ENCODE assay signal across 1 cellular context in genomic region chr16:26542198-26542597, GRCh38.
A peak's percentile ranks its signal among the peaks of the same experiment; 100 is the strongest.
TF ChIP-seq lines count a peak whose summit lies in the region.

No MANE protein-coding gene starts in this region.

TF ChIP-seq in HepG2, 621 proteins besides CTCF, POLR2A, EP300 and RAD21 (continued from another document):
- TF ChIP-seq SOX6 (IDR thresholded peaks at IDR 0.05): peak; percentile 17; the same call in 1 of the 2 replicates
- TF ChIP-seq SOX6 (CRISPR knock-in tag; IDR thresholded peaks at IDR 0.05): no peak
- peak; percentile 87 for TF ChIP-seq CREB1 (IDR thresholded peaks at IDR 0.05)
- TF ChIP-seq CREB1 (CRISPR knock-in tag; IDR thresholded peaks at IDR 0.05): no peak
- TF ChIP-seq PRPF4 (IDR thresholded peaks at IDR 0.05; ENCODE audit: low read depth, low read length, poor library complexity, severe bottlenecking): no peak
- 0 out of 2 replicates have a peak, but pooled peaks have one; percentile 15 for TF ChIP-seq FOXP1 (IDR thresholded peaks at IDR 0.05)
- TF ChIP-seq FOXP1 (CRISPR knock-in tag; IDR thresholded peaks at IDR 0.05): no peak
- TF ChIP-seq CREM (IDR thresholded peaks at IDR 0.05): no peak
- TF ChIP-seq CREM (CRISPR knock-in tag; IDR thresholded peaks at IDR 0.05): no peak
- no peak for TF ChIP-seq ATF1 (CRISPR knock-in tag; IDR thresholded peaks at IDR 0.05)
- TF ChIP-seq, protein P1, sequence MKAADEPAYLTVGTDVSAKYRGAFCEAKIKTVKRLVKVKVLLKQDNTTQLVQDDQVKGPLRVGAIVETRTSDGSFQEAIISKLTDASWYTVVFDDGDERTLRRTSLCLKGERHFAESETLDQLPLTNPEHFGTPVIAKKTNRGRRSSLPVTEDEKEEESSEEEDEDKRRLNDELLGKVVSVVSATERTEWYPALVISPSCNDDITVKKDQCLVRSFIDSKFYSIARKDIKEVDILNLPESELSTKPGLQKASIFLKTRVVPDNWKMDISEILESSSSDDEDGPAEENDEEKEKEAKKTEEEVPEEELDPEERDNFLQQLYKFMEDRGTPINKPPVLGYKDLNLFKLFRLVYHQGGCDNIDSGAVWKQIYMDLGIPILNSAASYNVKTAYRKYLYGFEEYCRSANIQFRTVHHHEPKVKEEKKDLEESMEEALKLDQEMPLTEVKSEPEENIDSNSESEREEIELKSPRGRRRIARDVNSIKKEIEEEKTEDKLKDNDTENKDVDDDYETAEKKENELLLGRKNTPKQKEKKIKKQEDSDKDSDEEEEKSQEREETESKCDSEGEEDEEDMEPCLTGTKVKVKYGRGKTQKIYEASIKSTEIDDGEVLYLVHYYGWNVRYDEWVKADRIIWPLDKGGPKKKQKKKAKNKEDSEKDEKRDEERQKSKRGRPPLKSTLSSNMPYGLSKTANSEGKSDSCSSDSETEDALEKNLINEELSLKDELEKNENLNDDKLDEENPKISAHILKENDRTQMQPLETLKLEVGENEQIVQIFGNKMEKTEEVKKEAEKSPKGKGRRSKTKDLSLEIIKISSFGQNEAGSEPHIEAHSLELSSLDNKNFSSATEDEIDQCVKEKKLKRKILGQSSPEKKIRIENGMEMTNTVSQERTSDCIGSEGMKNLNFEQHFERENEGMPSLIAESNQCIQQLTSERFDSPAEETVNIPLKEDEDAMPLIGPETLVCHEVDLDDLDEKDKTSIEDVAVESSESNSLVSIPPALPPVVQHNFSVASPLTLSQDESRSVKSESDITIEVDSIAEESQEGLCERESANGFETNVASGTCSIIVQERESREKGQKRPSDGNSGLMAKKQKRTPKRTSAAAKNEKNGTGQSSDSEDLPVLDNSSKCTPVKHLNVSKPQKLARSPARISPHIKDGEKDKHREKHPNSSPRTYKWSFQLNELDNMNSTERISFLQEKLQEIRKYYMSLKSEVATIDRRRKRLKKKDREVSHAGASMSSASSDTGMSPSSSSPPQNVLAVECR (CRISPR knock-in tag; IDR thresholded peaks at IDR 0.05; ENCODE audit: borderline replicate concordance): no peak
- TF ChIP-seq ZNF879 (CRISPR knock-in tag; IDR thresholded peaks at IDR 0.05): no peak
- no peak for TF ChIP-seq NRL (CRISPR knock-in tag; IDR thresholded peaks at IDR 0.05; ENCODE audit: borderline replicate concordance)
- no peak for TF ChIP-seq HOXA3 (CRISPR knock-in tag; IDR thresholded peaks at IDR 0.05)
- no peak for TF ChIP-seq NBN (conservative IDR thresholded peaks at IDR 0.05)
- no peak for TF ChIP-seq TBL1XR1 (IDR thresholded peaks at IDR 0.05; ENCODE audit: borderline replicate concordance, low read length, partially characterized antibody)
- TF ChIP-seq USF2 (IDR thresholded peaks at IDR 0.05; ENCODE audit: low read depth, low read length): no peak
- no peak for TF ChIP-seq USF2 (CRISPR knock-in tag; IDR thresholded peaks at IDR 0.05; ENCODE audit: borderline replicate concordance)
- no peak for TF ChIP-seq ZNF569 (CRISPR knock-in tag; IDR thresholded peaks at IDR 0.05; ENCODE audit: borderline replicate concordance)
- peak; percentile 81; the same call in 1 of the 2 replicates for TF ChIP-seq IKZF1 (IDR thresholded peaks at IDR 0.05)
- no peak for TF ChIP-seq PITX1 (CRISPR knock-in tag; IDR thresholded peaks at IDR 0.05)
- TF ChIP-seq ZNF691 (CRISPR knock-in tag; IDR thresholded peaks at IDR 0.05; ENCODE audit: borderline replicate concordance, low read depth): no peak
- no peak for TF ChIP-seq HDAC2 (CRISPR knock-in tag; IDR thresholded peaks at IDR 0.05)
